1 cellular context compared by ENCODE assay signal in the genomic region with DNA sequence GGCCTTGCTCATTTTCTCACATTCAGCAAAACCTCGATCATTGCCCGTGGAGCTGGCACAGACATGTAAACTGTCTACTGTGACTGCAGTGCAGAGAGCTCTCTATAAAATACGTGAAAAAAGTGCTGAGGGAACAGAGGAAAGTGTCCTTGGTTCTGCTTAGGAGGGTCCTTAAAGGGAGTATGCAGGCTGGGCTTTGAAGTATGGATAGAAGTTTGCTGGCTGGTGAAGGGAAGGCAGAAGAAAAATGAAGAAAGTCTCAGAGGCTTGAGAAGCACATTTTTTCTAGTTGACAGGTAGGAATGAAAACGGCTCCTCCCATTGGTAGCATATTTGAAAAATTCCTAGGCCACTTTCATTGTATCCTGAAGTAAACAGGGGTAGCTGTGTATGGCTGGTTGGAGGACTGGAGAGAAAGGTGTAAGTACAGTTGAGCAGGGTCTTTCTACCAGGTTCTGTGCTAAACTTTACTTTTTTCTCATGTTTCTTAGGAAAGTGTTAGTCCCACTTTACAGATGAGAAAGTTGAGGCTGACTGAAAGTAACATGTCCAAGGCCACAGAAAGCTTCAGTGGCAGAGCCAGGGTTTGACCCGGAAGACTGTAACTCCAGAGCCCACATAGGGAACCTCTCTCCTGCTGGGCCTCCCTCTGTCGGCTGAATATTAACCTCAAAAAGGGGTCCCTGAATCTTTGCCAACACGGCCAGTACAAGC.
TF ChIP-seq lines count a peak whose summit lies in the region.

No MANE protein-coding gene starts in this region.

TF ChIP-seq in endothelial cell of umbilical vein, 7 proteins besides CTCF, POLR2A, EP300 and RAD21:
- TF ChIP-seq FOS (IDR thresholded peaks at IDR 0.05; ENCODE audit: borderline replicate concordance, insufficient read depth, low read length) (no peak), EZH2 (IDR thresholded peaks at IDR 0.05; ENCODE audit: borderline replicate concordance, low read depth, low read length, severe bottlenecking) (no peak), POLR2AphosphoS5 (IDR thresholded peaks at IDR 0.05; ENCODE audit: insufficient read depth, low read depth, low read length) (no peak), MYC (IDR thresholded peaks at IDR 0.05; ENCODE audit: low read depth, low read length) (no peak), GATA2 (IDR thresholded peaks at IDR 0.05; ENCODE audit: insufficient read depth, insufficient read length, low read depth, low read length) (no peak), JUN (IDR thresholded peaks at IDR 0.05; ENCODE audit: borderline replicate concordance, insufficient read depth, insufficient read length, low read depth) (no peak)
- TF ChIP-seq, protein P1, sequence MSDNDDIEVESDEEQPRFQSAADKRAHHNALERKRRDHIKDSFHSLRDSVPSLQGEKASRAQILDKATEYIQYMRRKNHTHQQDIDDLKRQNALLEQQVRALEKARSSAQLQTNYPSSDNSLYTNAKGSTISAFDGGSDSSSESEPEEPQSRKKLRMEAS (IDR thresholded peaks at IDR 0.05; ENCODE audit: insufficient read depth, insufficient read length), result no peak
